1 cellular context compared by ENCODE assay signal in genomic region chr15:31360843-31361763, GRCh38.
TF ChIP-seq lines count a peak whose summit lies in the region.

No MANE protein-coding gene starts in this region.

TF ChIP-seq in GM12878, 131 proteins besides CTCF, POLR2A, EP300 and RAD21 (continued from another document):
- TF ChIP-seq ZBTB11 (CRISPR knock-in tag; IDR thresholded peaks at IDR 0.05) (no peak), GABPA (IDR thresholded peaks at IDR 0.05; ENCODE audit: low read depth) (0 out of 2 replicates have a peak, but pooled peaks have one; percentile 42), RELB (IDR thresholded peaks at IDR 0.05; ENCODE audit: low read depth) (peak; percentile 24; the same call in 1 of the 2 replicates), E4F1 (IDR thresholded peaks at IDR 0.05; ENCODE audit: borderline replicate concordance, partially characterized antibody) (peak; percentile 26), MXI1 (IDR thresholded peaks at IDR 0.05; ENCODE audit: low read depth, low read length) (0 out of 2 replicates have a peak, but pooled peaks have one; percentile 3), CEBPZ (IDR thresholded peaks at IDR 0.05; ENCODE audit: low read depth, low read length) (no peak), MYB (IDR thresholded peaks at IDR 0.05; ENCODE audit: borderline replicate concordance, low read depth, low read length) (no peak), MEF2A (IDR thresholded peaks at IDR 0.05; ENCODE audit: insufficient read depth, low read depth, low read length) (no peak)
